In genomic region chr19:16608290-16608704, GRCh38 we compare ENCODE assay signal across 8 cellular contexts. TPM values are rescaled to one million over a fixed set of nuclear protein-coding genes. Genes with fewer than 3 reads are reported as not detected.
DNase-seq lines count a peak whose midpoint lies in the region; ATAC-seq and TF ChIP-seq lines count a peak whose summit lies in the region.

No MANE protein-coding gene starts in this region.

- peak; percentile 92 for ATAC-seq in activated T-helper 17 cell treated with anti-CD3 and anti-CD28 coated beads, Interleukin-2, amount 50 U/mL, for 72 hours (replicated peaks)
- peak; percentile 80 for ATAC-seq in stimulated activated naive B cell treated with anti-CD40 and anti-IgM and Interleukin-4, amounts not matched to agents 10 μg/mL and 1 μg/mL and 100 μg/mL, for 72 hours (replicated peaks)

- H3K4me3 Mint-ChIP-seq in IgD-negative memory B cell = peak overlapping the region in 2 of 4 donors; percentile 45 to 56
- peak overlapping the region; percentile 37 for H3K4me3 Mint-ChIP-seq in activated T-helper 17 cell treated with anti-CD3 and anti-CD28 coated beads, Interleukin-2, amount 50 U/mL, for 72 hours
- H3K4me3 Mint-ChIP-seq in stimulated activated naive B cell treated with anti-CD40 and anti-IgM and Interleukin-4, amounts not matched to agents 10 μg/mL and 1 μg/mL and 100 μg/mL, for 72 hours = no peak overlapping the region

- no peak for TF ChIP-seq CTCF in right atrium auricular region (IDR thresholded peaks at IDR 0.05)

- H3K27me3 Mint-ChIP-seq in IgD-negative memory B cell = no peaks in the 10 kb centered on the region
- H3K27me3 Mint-ChIP-seq in activated T-helper 17 cell treated with anti-CD3 and anti-CD28 coated beads, Interleukin-2, amount 50 U/mL, for 72 hours = no peaks in the 10 kb centered on the region
- no peaks in the 10 kb centered on the region for H3K27me3 Mint-ChIP-seq in stimulated activated naive B cell treated with anti-CD40 and anti-IgM and Interleukin-4, amounts not matched to agents 10 μg/mL and 1 μg/mL and 100 μg/mL, for 72 hours

- no peaks in the 10 kb centered on the region for H3K36me3 ChIP-seq in right atrium auricular region

- peak; percentile 76 for DNase-seq in right atrium auricular region (ENCODE audit: low spot score)
- DNase-seq in stimulated activated naive B cell treated with anti-CD40 and anti-IgM and Interleukin-4, amounts not matched to agents 10 μg/mL and 1 μg/mL and 100 μg/mL, for 72 hours = no peak
- no peak for DNase-seq in DMS153 treated with DMSO at 0.1 percent for 48 hours (lab: John Stamatoyannopoulos, UW; ENCODE audit: unreplicated experiment)
- DNase-seq in NCI-H146 treated with DMSO at 0.1 percent for 48 hours (lab: John Stamatoyannopoulos, UW; ENCODE audit: unreplicated experiment) = no peak
- no peak for DNase-seq in DMS53 treated with DMSO at 0.1 percent for 48 hours (lab: John Stamatoyannopoulos, UW; ENCODE audit: unreplicated experiment)
- DNase-seq in NCI-H1048 (lab: John Stamatoyannopoulos, UW) = no peak

- H3K4me1 Mint-ChIP-seq in IgD-negative memory B cell = peaks cover 43 to 53% (median 48%) of the 10 kb centered on the region in 3 donors
- H3K4me1 Mint-ChIP-seq in activated T-helper 17 cell treated with anti-CD3 and anti-CD28 coated beads, Interleukin-2, amount 50 U/mL, for 72 hours = peaks cover 38% of the 10 kb centered on the region
- H3K4me1 Mint-ChIP-seq in stimulated activated naive B cell treated with anti-CD40 and anti-IgM and Interleukin-4, amounts not matched to agents 10 μg/mL and 1 μg/mL and 100 μg/mL, for 72 hours = peaks cover 50 to 76% of the 10 kb centered on the region in 2 donors

- no peaks in the 10 kb centered on the region for H3K9me3 Mint-ChIP-seq in IgD-negative memory B cell
- no peaks in the 10 kb centered on the region for H3K9me3 Mint-ChIP-seq in activated T-helper 17 cell treated with anti-CD3 and anti-CD28 coated beads, Interleukin-2, amount 50 U/mL, for 72 hours
- H3K9me3 Mint-ChIP-seq in stimulated activated naive B cell treated with anti-CD40 and anti-IgM and Interleukin-4, amounts not matched to agents 10 μg/mL and 1 μg/mL and 100 μg/mL, for 72 hours = no peaks in the 10 kb centered on the region

- H3K4me3 ChIP-seq in right atrium auricular region = no peak overlapping the region

- no peaks in the 10 kb centered on the region for H3K9me3 ChIP-seq in right atrium auricular region

- H3K27ac ChIP-seq in right atrium auricular region = peak overlapping the region; percentile 80 to 89

- H3K27me3 ChIP-seq in right atrium auricular region = no peaks in the 10 kb centered on the region

- peak overlapping the region in 2 of 3 donors; percentile 20 to 25 for H3K27ac Mint-ChIP-seq in IgD-negative memory B cell
- H3K27ac Mint-ChIP-seq in activated T-helper 17 cell treated with anti-CD3 and anti-CD28 coated beads, Interleukin-2, amount 50 U/mL, for 72 hours = peak overlapping the region; percentile 63
- H3K27ac Mint-ChIP-seq in stimulated activated naive B cell treated with anti-CD40 and anti-IgM and Interleukin-4, amounts not matched to agents 10 μg/mL and 1 μg/mL and 100 μg/mL, for 72 hours = peak overlapping the region; percentile 47

- H3K4me1 ChIP-seq in right atrium auricular region = peaks cover 0 to 65% of the 10 kb centered on the region in 2 donors

- no peaks in the 10 kb centered on the region for H3K36me3 Mint-ChIP-seq in IgD-negative memory B cell
- peaks cover 19% of the 10 kb centered on the region for H3K36me3 Mint-ChIP-seq in activated T-helper 17 cell treated with anti-CD3 and anti-CD28 coated beads, Interleukin-2, amount 50 U/mL, for 72 hours (ENCODE audit: low read depth)
- H3K36me3 Mint-ChIP-seq in stimulated activated naive B cell treated with anti-CD40 and anti-IgM and Interleukin-4, amounts not matched to agents 10 μg/mL and 1 μg/mL and 100 μg/mL, for 72 hours = peaks cover 10 to 16% of the 10 kb centered on the region in 2 donors

RNA-seq across cellular contexts. Expression of gene MED26, which starts 19.7 kb away (rescaled TPM):
- polyA plus RNA-seq in IgD-negative memory B cell = 5.3 TPM
- 10 to 100 TPM; 19.3 to 23.6 TPM for total RNA-seq in activated T-helper 17 cell treated with anti-CD3 and anti-CD28 coated beads, Interleukin-2, amount 50 U/mL, for 72 hours
- 1 to 10 TPM; 5.2 to 5.9 TPM for total RNA-seq in right atrium auricular region

RNA-seq across cellular contexts. Expression of gene SLC35E1, which starts 36.1 kb away (rescaled TPM):
- 18.9 TPM for polyA plus RNA-seq in IgD-negative memory B cell
- total RNA-seq in activated T-helper 17 cell treated with anti-CD3 and anti-CD28 coated beads, Interleukin-2, amount 50 U/mL, for 72 hours = 100 to 1,000 TPM in 1 of 2 donors, 10 to 100 TPM in 1; 71.8 to 117 TPM
- total RNA-seq in right atrium auricular region = 10 to 100 TPM; 27.5 to 34.9 TPM

RNA-seq across cellular contexts. Expression of gene SMIM7, which starts 51.6 kb away (rescaled TPM):
- polyA plus RNA-seq in IgD-negative memory B cell = 87.3 TPM
- 10 to 100 TPM; 52.9 to 53.6 TPM for total RNA-seq in activated T-helper 17 cell treated with anti-CD3 and anti-CD28 coated beads, Interleukin-2, amount 50 U/mL, for 72 hours
- 10 to 100 TPM; 50.9 to 56.7 TPM for total RNA-seq in right atrium auricular region

RNA-seq across cellular contexts. Expression of gene TMEM38A, which starts 52.6 kb away (rescaled TPM):
- 11.0 TPM for polyA plus RNA-seq in IgD-negative memory B cell
- under 1 TPM; 0.74 to 0.76 TPM for total RNA-seq in activated T-helper 17 cell treated with anti-CD3 and anti-CD28 coated beads, Interleukin-2, amount 50 U/mL, for 72 hours
- 10 to 100 TPM; 12.1 to 14.5 TPM for total RNA-seq in right atrium auricular region
